ENCODE assay signal across 17 cellular contexts in genomic region chr20:4101910-4102309, GRCh38. TPM values are rescaled to one million over a fixed set of nuclear protein-coding genes. Genes with fewer than 3 reads are reported as not detected.
A peak's percentile ranks its signal among the peaks of the same experiment; 100 is the strongest.
DNase-seq lines count a peak whose midpoint lies in the region; ATAC-seq and TF ChIP-seq lines count a peak whose summit lies in the region.
"Had no signal": no experiment of that assay in that cellular context is flagged by ENCODE, and none has a peak within 500 bp of the region (broad histone marks: within the 10 kb centered on the region; RNA-seq: fewer than 3 reads in every experiment).

No MANE protein-coding gene starts in this region.

- no peak for TF ChIP-seq CTCF in RWPE2 (IDR thresholded peaks at IDR 0.05; ENCODE audit: poor library complexity, severe bottlenecking)
- TF ChIP-seq CTCF in foreskin keratinocyte (conservative IDR thresholded peaks at IDR 0.05): no peak

- ATAC-seq in RWPE2 (ENCODE audit: low read depth) (no peak), foreskin keratinocyte (no peak)
- ATAC-seq: GM12878, HCT116 had no signal

- H3K27me3 ChIP-seq in RWPE2 (ENCODE audit: insufficient read depth, poor library complexity, severe bottlenecking): no peaks in the 10 kb centered on the region
- no peaks in the 10 kb centered on the region for H3K27me3 ChIP-seq in foreskin keratinocyte
- H3K27me3 ChIP-seq: BLaER1 treated with 17β-estradiol and CSF1 and Interleukin-3, amounts not matched to agents 10 nM and 100 nM had no signal

- no peaks in the 10 kb centered on the region for H3K36me3 ChIP-seq in RWPE2 (ENCODE audit: low read depth)
- H3K36me3 ChIP-seq: BLaER1 treated with 17β-estradiol and CSF1 and Interleukin-3, amounts not matched to agents 10 nM and 100 nM had no signal

- peak; percentile 35 for DNase-seq in NCI-H2171 treated with DMSO at 0.1 percent for 48 hours (lab: John Stamatoyannopoulos, UW)
- DNase-seq in NCI-H2171 (lab: John Stamatoyannopoulos, UW): no peak
- no peak for DNase-seq in RWPE2 (ENCODE audit: low spot score)
- no peak for DNase-seq in foreskin keratinocyte
- no peak for DNase-seq in NCI-H187 (lab: John Stamatoyannopoulos, UW)
- no peak for DNase-seq in amniotic stem cell (lab: John Stamatoyannopoulos, UW)
- DNase-seq in NOMO-1 treated with dmso at 0.1 percent for 144 hours (lab: John Stamatoyannopoulos, UW; ENCODE audit: unreplicated experiment): no peak
- DNase-seq: ACHN; Calu3; CD4-positive, alpha-beta T cell; DMS79 had no signal

- H3K4me1 ChIP-seq in RWPE2 (ENCODE audit: insufficient read depth, poor library complexity, severe bottlenecking) (peaks cover 7% of the 10 kb centered on the region), foreskin keratinocyte (peaks cover 6% of the 10 kb centered on the region)

- H3K9me3 ChIP-seq in RWPE2 (ENCODE audit: severe bottlenecking): no peaks in the 10 kb centered on the region
- H3K9me3 ChIP-seq: BLaER1 treated with 17β-estradiol and CSF1 and Interleukin-3, amounts not matched to agents 10 nM and 100 nM had no signal

- H3K4me3 ChIP-seq in RWPE2 (ENCODE audit: severe bottlenecking): no peak overlapping the region
- H3K4me3 ChIP-seq: BLaER1 treated with 17β-estradiol and CSF1 and Interleukin-3, amounts not matched to agents 10 nM and 100 nM; GM12878; GM23248 had no signal

- H3K27ac ChIP-seq in RWPE2 (ENCODE audit: poor library complexity, severe bottlenecking) (peak overlapping the region; percentile 76), foreskin keratinocyte (peak overlapping the region; percentile 28)
- H3K27ac ChIP-seq: 22Rv1; BLaER1 treated with 17β-estradiol and CSF1 and Interleukin-3, amounts not matched to agents 10 nM and 100 nM; GM23248; HL-60 had no signal

RNA-seq across cellular contexts. Expression of gene SMOX, which starts 46.7 kb away (rescaled TPM):
- total RNA-seq in foreskin keratinocyte: 4.8 and 8.3 TPM in 2 replicates
- 5.4 and 7.7 TPM in 2 replicates for polyA plus RNA-seq in foreskin keratinocyte
